14 cellular contexts compared by ENCODE assay signal in the genomic region with DNA sequence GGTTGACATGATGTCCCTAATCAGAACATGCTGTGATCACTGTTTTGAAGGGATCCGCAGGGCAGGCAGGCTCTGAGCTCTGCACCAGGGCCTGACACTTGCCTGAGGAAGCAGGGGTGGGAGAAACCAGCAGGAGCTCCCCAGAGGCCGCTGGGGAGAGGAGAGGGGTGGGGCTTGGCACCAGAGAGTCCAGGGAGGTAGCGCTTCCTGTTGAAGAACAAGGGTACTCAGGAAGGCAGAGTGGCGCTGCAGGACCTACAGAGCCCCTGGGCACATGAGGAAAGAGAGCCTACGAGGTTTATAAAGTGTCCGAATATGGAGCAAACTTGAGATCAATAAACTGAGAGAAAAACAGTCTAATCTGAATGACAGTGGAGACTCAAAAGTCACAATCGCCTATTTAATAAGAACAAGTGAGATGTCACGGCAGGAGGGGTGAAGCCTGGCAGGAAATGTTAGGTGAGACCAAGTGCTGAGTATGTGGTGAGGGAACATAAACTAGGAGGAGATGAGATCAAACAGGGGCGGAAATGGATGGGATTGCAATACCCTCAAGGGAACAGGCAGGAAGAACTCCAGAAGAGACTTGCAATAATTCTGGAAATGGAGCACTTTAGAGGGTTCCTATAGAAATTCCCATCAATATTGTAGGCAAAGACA. TPM values are rescaled to one million over a fixed set of nuclear protein-coding genes. Genes with fewer than 3 reads are reported as not detected.
DNase-seq lines count a peak whose midpoint lies in the region; ATAC-seq and TF ChIP-seq lines count a peak whose summit lies in the region.
"Had no signal": no experiment of that assay in that cellular context is flagged by ENCODE, and none has a peak within 500 bp of the region (broad histone marks: within the 10 kb centered on the region; RNA-seq: fewer than 3 reads in every experiment).

No MANE protein-coding gene starts in this region.

- H3K9me3 Mint-ChIP-seq in progenitor cell of endocrine pancreas (ENCODE audit: low read depth): no peaks in the 10 kb centered on the region
- H3K9me3 Mint-ChIP-seq: naive thymus-derived CD8-positive, alpha-beta T cell had no signal

- DNase-seq in NCI-H1436 (lab: John Stamatoyannopoulos, UW) (peak; percentile 17), NCI-H1436 treated with DMSO at 0.1 percent for 48 hours (lab: John Stamatoyannopoulos, UW) (no peak), RPMI7951 (ENCODE audit: low read depth) (peak; percentile 6), progenitor cell of endocrine pancreas (ENCODE audit: low spot score, unreplicated experiment) (no peak)
- DNase-seq: activated CD4-positive, alpha-beta T cell treated with anti-CD3 and anti-CD28 coated beads for 4 hours; naive thymus-derived CD8-positive, alpha-beta T cell; NK-92 treated with Interleukin-12 subunit alpha and Interleukin-12 subunit beta, amount 100 ng/mL, for 24 hours had no signal

- peaks cover 3% of the 10 kb centered on the region for H3K4me1 Mint-ChIP-seq in progenitor cell of endocrine pancreas (ENCODE audit: low read depth)

- no peaks in the 10 kb centered on the region for H3K79me2 ChIP-seq in parathyroid adenoma

- H3K4me3 Mint-ChIP-seq in progenitor cell of endocrine pancreas (ENCODE audit: low read depth): no peak overlapping the region
- H3K4me3 Mint-ChIP-seq: naive thymus-derived CD8-positive, alpha-beta T cell had no signal

- H3K27ac ChIP-seq in parathyroid adenoma: no peak overlapping the region
- H3K27ac ChIP-seq: 22Rv1 had no signal

- peak; percentile 40 for ATAC-seq in HG03103 (IDR thresholded peaks at IDR 0.05; ENCODE audit: low read depth, unreplicated experiment)
- no peak for ATAC-seq in GM21529 (IDR thresholded peaks at IDR 0.05; ENCODE audit: unreplicated experiment)
- ATAC-seq in GM18858 (IDR thresholded peaks at IDR 0.05; ENCODE audit: unreplicated experiment): no peak

- no peaks in the 10 kb centered on the region for H3K36me3 Mint-ChIP-seq in progenitor cell of endocrine pancreas (ENCODE audit: insufficient read depth)

- H3K4me1 ChIP-seq in parathyroid adenoma: peaks cover 4% of the 10 kb centered on the region

- H3K27me3 Mint-ChIP-seq in progenitor cell of endocrine pancreas: peaks cover 21% of the 10 kb centered on the region

- H3K9me3 ChIP-seq in parathyroid adenoma (ENCODE audit: control insufficient read depth, low read length): no peaks in the 10 kb centered on the region

- H3K36me3 ChIP-seq in parathyroid adenoma (ENCODE audit: control insufficient read depth, insufficient read depth, low read length): no peaks in the 10 kb centered on the region

- H2AFZ ChIP-seq in parathyroid adenoma: peak overlapping the region; percentile 68

- no peak overlapping the region for H3K27ac Mint-ChIP-seq in progenitor cell of endocrine pancreas
- H3K27ac Mint-ChIP-seq: naive thymus-derived CD8-positive, alpha-beta T cell had no signal

- H3K9ac ChIP-seq in parathyroid adenoma: no peak overlapping the region

- no peak for TF ChIP-seq CTCF in parathyroid adenoma (IDR thresholded peaks at IDR 0.05)
- TF ChIP-seq CTCF in progenitor cell of endocrine pancreas (IDR thresholded peaks at IDR 0.05; ENCODE audit: unreplicated experiment): no peak

- H3K4me3 ChIP-seq in parathyroid adenoma (ENCODE audit: low read depth, low read length): no peak overlapping the region

- H3K4me2 ChIP-seq in parathyroid adenoma (ENCODE audit: low read length): peak overlapping the region; percentile 33

- H3K27me3 ChIP-seq in parathyroid adenoma (ENCODE audit: control insufficient read depth, insufficient read depth, low read length): no peaks in the 10 kb centered on the region

RNA-seq across cellular contexts. Expression of gene TBXT, which starts 5.8 kb away (rescaled TPM):
- not detected in 2 replicates for total RNA-seq in RPMI7951 (2014; rRNA removed; shearing (Covaris generic))
- not detected in 2 replicates for total RNA-seq in progenitor cell of endocrine pancreas
- total RNA-seq: astrocyte; fibroblast of villous mesenchyme; naive thymus-derived CD8-positive, alpha-beta T cell had no signal

Comparison
In these comparisons a context has a peak if more than half of its experiments do, and no peak if none do; other contexts are left out.
1. DNase-seq: peak in NCI-H1436 (single experiment) and RPMI7951 (single experiment); none in NCI-H1436 treated with DMSO at 0.1 percent for 48 hours (single experiment) and progenitor cell of endocrine pancreas (single experiment).